9 cellular contexts compared by ENCODE assay signal in genomic region chr12:89663577-89664357, GRCh38. TPM values are rescaled to one million over a fixed set of nuclear protein-coding genes. Genes with fewer than 3 reads are reported as not detected.
A peak's percentile ranks its signal among the peaks of the same experiment; 100 is the strongest.
DNase-seq lines count a peak whose midpoint lies in the region; ATAC-seq and FAIRE-seq lines count a peak whose summit lies in the region.
"Had no signal": no experiment of that assay in that cellular context is flagged by ENCODE, and none has a peak within 500 bp of the region (broad histone marks: within the 10 kb centered on the region; RNA-seq: fewer than 3 reads in every experiment).

No MANE protein-coding gene starts in this region.

- FAIRE-seq in HTR-8/SVneo (lab: Jason Lieb, UNC) = no peak

- H3K9me3 Mint-ChIP-seq in activated T-helper 2 cell treated with anti-CD3 and anti-CD28 coated beads, Interferon-gamma antibody, Interleukin-2, Interleukin-4, amounts not matched to agents 10 μg/mL and 5 μg/mL and 100 μg/mL, durations not matched to agents 14 hours and 24 hours and 36 hours = no peaks in the 10 kb centered on the region
- H3K9me3 Mint-ChIP-seq in naive B cell = no peaks in the 10 kb centered on the region
- H3K9me3 Mint-ChIP-seq: nephron had no signal

- peak overlapping the region; percentile 10 for H3K27ac Mint-ChIP-seq in activated T-helper 2 cell treated with anti-CD3 and anti-CD28 coated beads, Interferon-gamma antibody, Interleukin-2, Interleukin-4, amounts not matched to agents 10 μg/mL and 5 μg/mL and 100 μg/mL, durations not matched to agents 14 hours and 24 hours and 36 hours
- H3K27ac Mint-ChIP-seq in naive B cell = peak overlapping the region in 5 of 6 donors; percentile 0 to 84 (median 51)

- H3K27me3 Mint-ChIP-seq in activated T-helper 2 cell treated with anti-CD3 and anti-CD28 coated beads, Interferon-gamma antibody, Interleukin-2, Interleukin-4, amounts not matched to agents 10 μg/mL and 5 μg/mL and 100 μg/mL, durations not matched to agents 14 hours and 24 hours and 36 hours (ENCODE audit: low read depth) = no peaks in the 10 kb centered on the region
- H3K27me3 Mint-ChIP-seq in naive B cell = no peaks in the 10 kb centered on the region

- no peaks in the 10 kb centered on the region for H3K36me3 Mint-ChIP-seq in activated T-helper 2 cell treated with anti-CD3 and anti-CD28 coated beads, Interferon-gamma antibody, Interleukin-2, Interleukin-4, amounts not matched to agents 10 μg/mL and 5 μg/mL and 100 μg/mL, durations not matched to agents 14 hours and 24 hours and 36 hours (ENCODE audit: low read depth)
- peaks cover 13 to 20% of the 10 kb centered on the region in 2 donors for H3K36me3 Mint-ChIP-seq in naive B cell

- DNase-seq in HTR-8/SVneo (ENCODE audit: insufficient read length, low spot score) (peak; percentile 17), naive B cell (peak; percentile 17), 8988T (no peak), cerebellar cortex (ENCODE audit: low spot score) (no peak), NCI-H526 (lab: John Stamatoyannopoulos, UW) (no peak)
- DNase-seq in activated T-helper 2 cell treated with anti-CD3 and anti-CD28 coated beads, Interferon-gamma antibody, Interleukin-2, Interleukin-4, amounts not matched to agents 10 μg/mL and 5 μg/mL and 100 μg/mL, durations not matched to agents 14 hours and 24 hours and 36 hours (ENCODE audit: low spot score) = no peak

- intact Hi-C loops in activated T-helper 2 cell treated with anti-CD3 and anti-CD28 coated beads, Interferon-gamma antibody, Interleukin-2, Interleukin-4, amounts not matched to agents 10 μg/mL and 5 μg/mL and 100 μg/mL, durations not matched to agents 14 hours and 24 hours and 36 hours (cut with micrococcal nuclease) = loop anchor here (5.0 kb wide), 3 partner anchors 44 to 96 kb away; partner anchors contain the start of gene ATP2B1

- peaks cover 26% of the 10 kb centered on the region for H3K4me1 Mint-ChIP-seq in activated T-helper 2 cell treated with anti-CD3 and anti-CD28 coated beads, Interferon-gamma antibody, Interleukin-2, Interleukin-4, amounts not matched to agents 10 μg/mL and 5 μg/mL and 100 μg/mL, durations not matched to agents 14 hours and 24 hours and 36 hours (ENCODE audit: low read depth)
- peaks cover 51 to 85% (median 64%) of the 10 kb centered on the region in 3 donors for H3K4me1 Mint-ChIP-seq in naive B cell

- H3K4me3 Mint-ChIP-seq in activated T-helper 2 cell treated with anti-CD3 and anti-CD28 coated beads, Interferon-gamma antibody, Interleukin-2, Interleukin-4, amounts not matched to agents 10 μg/mL and 5 μg/mL and 100 μg/mL, durations not matched to agents 14 hours and 24 hours and 36 hours (ENCODE audit: low read depth) = peak overlapping the region; percentile 9
- peak overlapping the region in 7 of 8 donors; percentile 0 to 54 (median 11) for H3K4me3 Mint-ChIP-seq in naive B cell
- H3K4me3 Mint-ChIP-seq: nephron had no signal

- ATAC-seq in GM18499 (IDR thresholded peaks at IDR 0.05; ENCODE audit: insufficient read depth, unreplicated experiment) (peak; percentile 44), GM21576 (IDR thresholded peaks at IDR 0.05; ENCODE audit: unreplicated experiment) (peak; percentile 83), naive B cell (ENCODE audit: low read depth in 2 of 2) (peak; percentile 72 to 78)

RNA-seq across cellular contexts. Expression of gene ATP2B1, which starts 44.9 kb away (rescaled TPM):
- total RNA-seq in activated T-helper 2 cell treated with anti-CD3 and anti-CD28 coated beads, Interferon-gamma antibody, Interleukin-2, Interleukin-4, amounts not matched to agents 10 μg/mL and 5 μg/mL and 100 μg/mL, durations not matched to agents 14 hours and 24 hours and 36 hours = 19.0 and 21.0 TPM in 2 replicates
- polyA plus RNA-seq in naive B cell (ENCODE audit: low read depth in 6 of 6) = 100 to 1,000 TPM in 3 of 6 donors, 10 to 100 TPM in 3; 92.2 to 113 (median 103) TPM

Comparison
In these comparisons a context has a peak if more than half of its experiments do, and no peak if none do; other contexts are left out.
1. DNase-seq: peak in HTR-8/SVneo (single experiment) and naive B cell (single experiment); none in activated T-helper 2 cell treated with anti-CD3 and anti-CD28 coated beads, Interferon-gamma antibody, Interleukin-2, Interleukin-4, amounts not matched to agents 10 μg/mL and 5 μg/mL and 100 μg/mL, durations not matched to agents 14 hours and 24 hours and 36 hours (single experiment), 8988T (single experiment), cerebellar cortex (single experiment) and NCI-H526 (0 of 2).
2. Peak in every context shown above with its lines, with median percentiles within 50 percentile points of each other: ATAC-seq.